8 cellular contexts compared by ENCODE assay signal in the genomic region with DNA sequence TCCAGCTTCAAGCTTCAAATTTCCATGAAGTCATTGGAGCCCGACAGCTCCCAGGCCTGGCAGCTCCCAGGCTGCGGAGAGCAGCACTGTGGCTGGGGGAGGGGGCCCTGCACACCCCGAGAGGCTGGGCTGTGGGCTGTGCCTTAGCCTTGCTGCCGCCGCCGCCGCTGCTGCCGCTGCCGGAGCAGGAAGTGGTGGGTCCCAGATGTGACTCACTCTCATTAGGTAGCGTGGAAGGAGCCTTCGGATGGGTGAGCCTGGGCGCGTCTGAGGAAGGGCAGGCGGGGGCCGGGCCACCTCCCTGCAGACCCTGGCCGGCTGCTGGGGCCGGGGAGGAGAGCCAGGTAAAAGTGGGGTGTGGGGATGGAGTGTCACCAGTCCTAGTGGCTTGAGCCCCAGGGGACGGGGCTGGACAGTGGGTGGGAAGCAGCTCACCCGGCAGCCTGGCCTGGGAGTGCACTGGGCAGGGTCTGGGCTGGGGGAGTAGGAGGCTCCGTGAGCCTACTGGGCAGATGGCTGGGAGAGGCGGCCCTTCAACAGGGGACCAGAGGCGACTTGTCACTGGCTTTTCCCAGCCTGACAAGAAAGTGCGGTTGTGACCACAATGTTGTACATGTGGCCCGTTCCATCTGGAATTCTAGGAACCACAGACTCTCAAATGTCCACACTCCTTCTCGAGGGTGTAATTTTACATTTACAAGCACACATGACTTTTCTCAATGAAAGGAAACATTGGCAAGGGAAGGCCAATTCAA. TPM values are rescaled to one million over a fixed set of nuclear protein-coding genes. Genes with fewer than 3 reads are reported as not detected.
DNase-seq lines count a peak whose midpoint lies in the region; ATAC-seq, FAIRE-seq and TF ChIP-seq lines count a peak whose summit lies in the region.

Gene ADCY7 (plus strand): TSS at position 215 of the 755 bp plus-strand sequence. CDS start 21,629 bp downstream, outside the sequence.

- peak; percentile 97 for FAIRE-seq in GM12892 (lab: Jason Lieb, UNC)
- no peak for FAIRE-seq in endothelial cell of umbilical vein (lab: Jason Lieb, UNC)

- H3K27me3 Mint-ChIP-seq in activated CD8-positive, alpha-beta T cell treated with anti-CD3 and anti-CD28 coated beads, Interleukin-2, amount 10 ng/mL, durations not matched to agents 7 days and 5 days (ENCODE audit: low read depth) = no peaks in the 10 kb centered on the region
- H3K27me3 Mint-ChIP-seq in naive thymus-derived CD8-positive, alpha-beta T cell = no peaks in the 10 kb centered on the region
- H3K27me3 Mint-ChIP-seq in stimulated activated naive CD8-positive, alpha-beta T cell treated with anti-CD3 and anti-CD28 coated beads, Interleukin-15, amount 100 ng/mL, for 72 hours = no peaks in the 10 kb centered on the region

- peak within 1 kb of the TSS; percentile 43 for H3K27ac ChIP-seq in endothelial cell of umbilical vein (ENCODE audit: insufficient read depth, low read depth, low read length)

- no peaks in the 10 kb centered on the region for H3K79me2 ChIP-seq in endothelial cell of umbilical vein (ENCODE audit: control insufficient read depth, insufficient read depth, low read length)

- H3K9ac ChIP-seq in endothelial cell of umbilical vein (replicated peaks; ENCODE audit: extremely low read depth, insufficient read depth, low read length) = peak within 1 kb of the TSS; percentile 4

- peak within 1 kb of the TSS; percentile 92 for H2AFZ ChIP-seq in endothelial cell of umbilical vein (ENCODE audit: low read depth, low read length)

- H3K4me3 ChIP-seq in endothelial cell of umbilical vein (replicated peaks in 1 of 3; ENCODE audit: insufficient read depth in 1 of 3, low read depth in 1 of 3, low read length in 3 of 3) = peak within 1 kb of the TSS in 1 of 3 experiments; percentile 13

- peak within 1 kb of the TSS; percentile 98 for H3K4me3 Mint-ChIP-seq in activated CD8-positive, alpha-beta T cell treated with anti-CD3 and anti-CD28 coated beads, Interleukin-2, amount 10 ng/mL, durations not matched to agents 7 days and 5 days
- H3K4me3 Mint-ChIP-seq in naive thymus-derived CD8-positive, alpha-beta T cell = peak within 1 kb of the TSS; percentile 90 to 99 (median 96)
- peak within 1 kb of the TSS; percentile 85 to 94 for H3K4me3 Mint-ChIP-seq in stimulated activated naive CD8-positive, alpha-beta T cell treated with anti-CD3 and anti-CD28 coated beads, Interleukin-15, amount 100 ng/mL, for 72 hours

- no peaks in the 10 kb centered on the region for H3K27me3 ChIP-seq in endothelial cell of umbilical vein (ENCODE audit: control insufficient read depth in 2 of 2, insufficient read depth in 2 of 2, low read length in 2 of 2)

- dilution Hi-C loops in endothelial cell of umbilical vein (cut with MboI; ENCODE audit: extremely low pct_ligation_motif_present, low sequenced_read_pairs) = no loop called here

- H4K20me1 ChIP-seq in endothelial cell of umbilical vein (replicated peaks; ENCODE audit: control insufficient read depth, extremely low read depth, insufficient read depth, low read length) = no peaks in the 10 kb centered on the region

- H3K9me1 ChIP-seq in endothelial cell of umbilical vein (replicated peaks; ENCODE audit: control insufficient read depth, extremely low read depth, insufficient read depth, low read length) = no peaks in the 10 kb centered on the region

- H3K9me3 ChIP-seq in endothelial cell of umbilical vein (replicated peaks; ENCODE audit: control insufficient read depth, insufficient read depth, low read length) = no peaks in the 10 kb centered on the region

- peaks cover 14% of the 10 kb centered on the region for H3K4me1 ChIP-seq in endothelial cell of umbilical vein (ENCODE audit: control insufficient read depth, extremely low read depth, insufficient read depth, low read length)

- DNase-seq in GM12892 (ENCODE audit: insufficient read length) (peak; percentile 68), NCI-H2171 (lab: John Stamatoyannopoulos, UW) (peak; percentile 70), endothelial cell of umbilical vein (ENCODE audit: low read depth, low spot score) (peak; percentile 38), NCI-H226 (no peak)
- DNase-seq in activated CD8-positive, alpha-beta T cell treated with anti-CD3 and anti-CD28 coated beads, Interleukin-2, amount 10 ng/mL, durations not matched to agents 7 days and 5 days = peak; percentile 90
- peak; percentile 69 to 89 (median 78) for DNase-seq in naive thymus-derived CD8-positive, alpha-beta T cell
- DNase-seq in stimulated activated naive CD8-positive, alpha-beta T cell treated with anti-CD3 and anti-CD28 coated beads, Interleukin-15, amount 100 ng/mL, for 72 hours = peak; percentile 77 to 85

- H3K4me1 Mint-ChIP-seq in activated CD8-positive, alpha-beta T cell treated with anti-CD3 and anti-CD28 coated beads, Interleukin-2, amount 10 ng/mL, durations not matched to agents 7 days and 5 days (ENCODE audit: low read depth) = peaks cover 83% of the 10 kb centered on the region
- peaks cover 44 to 97% (median 81%) of the 10 kb centered on the region in 4 donors for H3K4me1 Mint-ChIP-seq in naive thymus-derived CD8-positive, alpha-beta T cell
- peaks cover 92% of the 10 kb centered on the region for H3K4me1 Mint-ChIP-seq in stimulated activated naive CD8-positive, alpha-beta T cell treated with anti-CD3 and anti-CD28 coated beads, Interleukin-15, amount 100 ng/mL, for 72 hours

- no peaks in the 10 kb centered on the region for H3K9me3 Mint-ChIP-seq in activated CD8-positive, alpha-beta T cell treated with anti-CD3 and anti-CD28 coated beads, Interleukin-2, amount 10 ng/mL, durations not matched to agents 7 days and 5 days (ENCODE audit: insufficient read depth)
- no peaks in the 10 kb centered on the region for H3K9me3 Mint-ChIP-seq in naive thymus-derived CD8-positive, alpha-beta T cell
- no peaks in the 10 kb centered on the region for H3K9me3 Mint-ChIP-seq in stimulated activated naive CD8-positive, alpha-beta T cell treated with anti-CD3 and anti-CD28 coated beads, Interleukin-15, amount 100 ng/mL, for 72 hours

- POLR2A ChIA-PET in activated CD8-positive, alpha-beta T cell treated with anti-CD3 and anti-CD28 coated beads, Interleukin-2, amount 10 ng/mL, durations not matched to agents 7 days and 5 days (lab: Charles Lee) = interaction anchor here (0.5 to 3.7 kb wide), 7 partner anchors 8 to 328 kb away, joined by 3 to 18 read pairs (median 4); no protein-coding TSS in a partner anchor
- POLR2A ChIA-PET in endothelial cell of umbilical vein (lab: Charles Lee) = no interaction called here
- POLR2A ChIA-PET in naive thymus-derived CD8-positive, alpha-beta T cell (lab: Charles Lee) = interaction anchor here (0.6 to 15.0 kb wide), 6 partner anchors 8 to 70 kb away, joined by 3 to 238 read pairs (median 6); no protein-coding TSS in a partner anchor

- peaks cover 45% of the 10 kb centered on the region for H3K36me3 Mint-ChIP-seq in activated CD8-positive, alpha-beta T cell treated with anti-CD3 and anti-CD28 coated beads, Interleukin-2, amount 10 ng/mL, durations not matched to agents 7 days and 5 days (ENCODE audit: low read depth)
- H3K36me3 Mint-ChIP-seq in naive thymus-derived CD8-positive, alpha-beta T cell = peaks cover 0 to 3% (median 2%) of the 10 kb centered on the region in 3 donors

- CTCF ChIA-PET in activated CD8-positive, alpha-beta T cell treated with anti-CD3 and anti-CD28 coated beads, Interleukin-2, amount 10 ng/mL, durations not matched to agents 7 days and 5 days (lab: Charles Lee) = interaction anchor here (0.6 to 3.4 kb wide), 14 partner anchors 8 to 480 kb away, joined by 3 to 19 read pairs (median 6); partner anchors contain the start of gene CNEP1R1
- CTCF ChIA-PET in endothelial cell of umbilical vein (lab: Charles Lee) = interaction anchor here (0.6 to 1.1 kb wide), 2 partner anchors 13 to 399 kb away, joined by 3 read pairs; no protein-coding TSS in a partner anchor

- BruUV-seq in endothelial cell of umbilical vein (replicated peaks; lab: Mats Ljungman, UMichigan) = no TSS peak

- H3K36me3 ChIP-seq in endothelial cell of umbilical vein (ENCODE audit: control insufficient read depth in 2 of 2, extremely low read depth in 1 of 2, insufficient read depth in 2 of 2, low read length in 2 of 2) = no peaks in the 10 kb centered on the region

- peak; percentile 83 for TF ChIP-seq POLR2A in GM12892 (IDR thresholded peaks at IDR 0.05; ENCODE audit: low read depth, low read length)
- no peak for TF ChIP-seq POLR2A in endothelial cell of umbilical vein (IDR thresholded peaks at IDR 0.05; ENCODE audit: low read depth, low read length)

- H3K4me2 ChIP-seq in endothelial cell of umbilical vein (ENCODE audit: insufficient read depth, low read length) = peak within 1 kb of the TSS; percentile 56

- peak within 1 kb of the TSS; percentile 98 for H3K27ac Mint-ChIP-seq in activated CD8-positive, alpha-beta T cell treated with anti-CD3 and anti-CD28 coated beads, Interleukin-2, amount 10 ng/mL, durations not matched to agents 7 days and 5 days
- peak within 1 kb of the TSS; percentile 91 to 99 (median 96) for H3K27ac Mint-ChIP-seq in naive thymus-derived CD8-positive, alpha-beta T cell
- H3K27ac Mint-ChIP-seq in stimulated activated naive CD8-positive, alpha-beta T cell treated with anti-CD3 and anti-CD28 coated beads, Interleukin-15, amount 100 ng/mL, for 72 hours = peak within 1 kb of the TSS; percentile 98

- TF ChIP-seq CTCF in endothelial cell of umbilical vein (IDR thresholded peaks at IDR 0.05; ENCODE audit: extremely low read depth in 1 of 2, insufficient read depth in 1 of 2, low read depth in 1 of 2, low read length in 2 of 2) = no peak

- intact Hi-C loops in endothelial cell of umbilical vein (cut with micrococcal nuclease) = loop anchor here (1.0 to 5.0 kb wide), 2 partner anchors 21 to 101 kb away; partner anchors contain the start of gene BRD7

- ATAC-seq in HG02610 (IDR thresholded peaks at IDR 0.05; ENCODE audit: unreplicated experiment) = peak; percentile 69
- ATAC-seq in activated CD8-positive, alpha-beta T cell treated with anti-CD3 and anti-CD28 coated beads, Interleukin-2, amount 10 ng/mL, durations not matched to agents 7 days and 5 days = peak; percentile 91
- peak; percentile 90 to 91 for ATAC-seq in naive thymus-derived CD8-positive, alpha-beta T cell
- ATAC-seq in stimulated activated naive CD8-positive, alpha-beta T cell treated with anti-CD3 and anti-CD28 coated beads, Interleukin-15, amount 100 ng/mL, for 72 hours = peak; percentile 89

RNA-seq across cellular contexts. Expression of gene ADCY7, which starts in this region (rescaled TPM):
- 21.9 TPM for polyA plus RNA-seq in GM12892 (2012; ENCODE audit: missing spikeins)
- total RNA-seq in activated CD8-positive, alpha-beta T cell treated with anti-CD3 and anti-CD28 coated beads, Interleukin-2, amount 10 ng/mL, durations not matched to agents 7 days and 5 days = 100 to 1,000 TPM; 214 to 225 TPM
- total RNA-seq in endothelial cell of umbilical vein = 9.3 and 9.7 TPM in 2 replicates
- polyA plus RNA-seq in endothelial cell of umbilical vein = 3.5 and 3.9 TPM in 2 replicates
- polyA plus RNA-seq in endothelial cell of umbilical vein (2011; cell fraction: cytosol; rRNA removed) = 1.7 and 2.3 TPM in 2 replicates
- 6.4 and 8.1 TPM in 2 replicates for polyA plus RNA-seq in endothelial cell of umbilical vein (2011; cell fraction: nucleus; rRNA removed)
- polyA plus RNA-seq in endothelial cell of umbilical vein (2012) = 11.3 and 26.4 TPM in 2 replicates
- 9.0 and 12.6 TPM in 2 replicates for polyA minus RNA-seq in endothelial cell of umbilical vein
- 12.3 TPM for polyA minus RNA-seq in endothelial cell of umbilical vein (2011; cell fraction: cytosol; rRNA and poly(A)+ RNA removed)
- polyA minus RNA-seq in endothelial cell of umbilical vein (2011; cell fraction: nucleus; rRNA and poly(A)+ RNA removed) = 2.9 and 9.4 TPM in 2 replicates
- total RNA-seq in naive thymus-derived CD8-positive, alpha-beta T cell = 100 to 1,000 TPM; 133 to 135 TPM
- polyA plus RNA-seq in naive thymus-derived CD8-positive, alpha-beta T cell = 10 to 100 TPM; 60.1 to 72.8 (median 64.6) TPM

Comparison
In these comparisons a context has a peak if more than half of its experiments do, and no peak if none do; other contexts are left out.
1. RNA of gene ADCY7 (total RNA-seq): 214 to 225 TPM in activated CD8-positive, alpha-beta T cell treated with anti-CD3 and anti-CD28 coated beads, Interleukin-2, amount 10 ng/mL, durations not matched to agents 7 days and 5 days and 133 to 135 TPM in naive thymus-derived CD8-positive, alpha-beta T cell; 9.3 to 9.7 TPM in endothelial cell of umbilical vein; every median in the first group is over 10 times any median in the second.
2. Peak in every context shown above with its lines, with median percentiles within 50 percentile points of each other: ATAC-seq, H3K27ac Mint-ChIP-seq and H3K4me3 Mint-ChIP-seq.